8 cellular contexts compared by ENCODE assay signal in the genomic region with DNA sequence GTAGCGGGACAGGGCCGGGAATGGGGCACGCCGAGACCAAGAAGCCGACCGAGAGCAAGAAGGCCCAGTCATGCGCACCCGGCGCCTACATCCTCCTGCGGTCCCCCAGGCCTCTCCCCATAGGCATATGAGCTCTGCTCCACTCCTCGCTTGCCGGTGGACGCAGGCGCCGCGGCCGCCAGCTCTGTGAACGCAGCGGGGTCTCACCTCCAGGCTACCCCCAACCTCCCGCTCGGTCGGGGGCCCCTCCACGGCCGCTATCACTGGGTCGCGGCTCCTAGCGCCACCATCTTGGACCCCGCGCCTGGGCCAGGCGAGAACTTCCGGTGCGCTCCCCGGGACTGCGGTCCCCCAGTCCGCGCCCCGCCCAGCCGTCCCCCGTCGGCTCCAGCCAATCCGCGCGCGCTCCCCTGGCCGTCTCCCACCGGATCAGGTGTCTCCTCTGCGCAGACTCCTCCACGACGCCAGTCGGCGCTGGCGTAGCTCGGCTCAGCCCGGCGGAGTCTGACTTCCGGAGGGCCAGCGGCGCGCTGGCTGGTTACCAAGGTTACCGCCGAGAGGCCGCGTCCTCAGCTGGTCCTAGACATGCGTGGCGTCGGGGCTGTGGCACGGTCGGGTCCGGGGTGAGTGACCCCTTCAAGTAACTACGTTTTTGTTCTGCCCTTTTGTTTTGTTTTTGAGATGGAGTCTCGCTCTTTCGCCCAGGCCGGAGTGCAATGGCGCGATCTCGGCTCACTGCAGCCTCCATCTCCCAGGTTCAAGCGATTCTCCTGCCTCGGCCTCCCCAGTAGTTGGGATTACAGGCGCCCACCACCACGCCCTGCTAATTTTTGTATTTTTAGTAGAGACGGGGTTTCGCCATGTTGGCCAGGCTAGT. TPM values are rescaled to one million over a fixed set of nuclear protein-coding genes. Genes with fewer than 3 reads are reported as not detected.
DNase-seq lines count a peak whose midpoint lies in the region; ATAC-seq and TF ChIP-seq lines count a peak whose summit lies in the region.

TSS of gene ZNF594 (minus strand) at position 328 of the 877 bp plus-strand sequence. CDS start 7,612 bp downstream, outside the sequence.

- intact Hi-C loops in natural killer cell (cut with micrococcal nuclease), result loop anchor here (1.0 to 10.0 kb wide), 2 partner anchors 97 to 228 kb away; partner anchors contain the start of gene NUP88

- DNase-seq in Daoy (ENCODE audit: low read depth) (peak; percentile 99), GM23248 (peak; percentile 98), Kasumi-1 (lab: John Stamatoyannopoulos, UW) (peak; percentile 74 to 76), RPMI7951 (ENCODE audit: low read depth) (peak; percentile 90), fibroblast of peridontal ligament (ENCODE audit: extremely low read depth) (peak; percentile 93), natural killer cell (peak; percentile 97)
- peak; percentile 91 to 95 (median 94) for DNase-seq in stimulated activated naive CD4-positive, alpha-beta T cell (lab: John Stamatoyannopoulos, UW)

- in situ Hi-C loops in GM23248 (cut with MboI), result no loop called here

- peaks cover 10% of the 10 kb centered on the region for H3K9me3 Mint-ChIP-seq in activated T-helper 17 cell treated with anti-CD3 and anti-CD28 coated beads, Interleukin-2, amount 50 U/mL, for 72 hours
- peaks cover 3 to 6% of the 10 kb centered on the region in 2 donors for H3K9me3 Mint-ChIP-seq in natural killer cell

- no peaks in the 10 kb centered on the region for H3K27me3 ChIP-seq in GM23248 (replicated peaks; ENCODE audit: insufficient read depth)

- H3K4me3 ChIP-seq in GM23248, result peak within 1 kb of the TSS; percentile 81

- peaks cover 37% of the 10 kb centered on the region for H3K79me2 ChIP-seq in GM23248 (ENCODE audit: insufficient read depth)

- H2AFZ ChIP-seq in GM23248, result peak within 1 kb of the TSS; percentile 98

- peak within 1 kb of the TSS; percentile 90 for H3K27ac Mint-ChIP-seq in activated T-helper 17 cell treated with anti-CD3 and anti-CD28 coated beads, Interleukin-2, amount 50 U/mL, for 72 hours
- peak within 1 kb of the TSS; percentile 91 to 98 for H3K27ac Mint-ChIP-seq in natural killer cell

- H3K4me1 Mint-ChIP-seq in activated T-helper 17 cell treated with anti-CD3 and anti-CD28 coated beads, Interleukin-2, amount 50 U/mL, for 72 hours, result peaks cover 22% of the 10 kb centered on the region
- peaks cover 35 to 36% of the 10 kb centered on the region in 2 donors for H3K4me1 Mint-ChIP-seq in natural killer cell

- H3K27me3 Mint-ChIP-seq in activated T-helper 17 cell treated with anti-CD3 and anti-CD28 coated beads, Interleukin-2, amount 50 U/mL, for 72 hours, result no peaks in the 10 kb centered on the region
- no peaks in the 10 kb centered on the region for H3K27me3 Mint-ChIP-seq in natural killer cell (ENCODE audit: low read depth in 2 of 2)

- H3F3A ChIP-seq in GM23248 (ENCODE audit: insufficient read depth), result peaks cover 13% of the 10 kb centered on the region; the same call in 1 of the 2 replicates

- peak within 1 kb of the TSS; percentile 86 for H3K9ac ChIP-seq in GM23248

- H3K4me1 ChIP-seq in GM23248 (ENCODE audit: insufficient read depth), result peaks cover 7% of the 10 kb centered on the region; the same call in 1 of the 2 replicates

- no peaks in the 10 kb centered on the region for H3K36me3 ChIP-seq in GM23248 (ENCODE audit: low read depth)

- H3K36me3 Mint-ChIP-seq in activated T-helper 17 cell treated with anti-CD3 and anti-CD28 coated beads, Interleukin-2, amount 50 U/mL, for 72 hours (ENCODE audit: low read depth), result peaks cover 42% of the 10 kb centered on the region
- peaks cover 16% of the 10 kb centered on the region for H3K36me3 Mint-ChIP-seq in natural killer cell

- peak within 1 kb of the TSS; percentile 98 for H3K4me2 ChIP-seq in GM23248 (ENCODE audit: unreplicated experiment)

- peak within 1 kb of the TSS; percentile 58 for H3K27ac ChIP-seq in GM23248

- no peaks in the 10 kb centered on the region for H3K9me2 ChIP-seq in GM23248 (ENCODE audit: insufficient read depth)

- ATAC-seq in activated T-helper 17 cell treated with anti-CD3 and anti-CD28 coated beads, Interleukin-2, amount 50 U/mL, for 72 hours (replicated peaks), result peak; percentile 100
- peak; percentile 98 to 99 (median 98) for ATAC-seq in natural killer cell

- peak; percentile 74 for TF ChIP-seq CTCF in natural killer cell (IDR thresholded peaks at IDR 0.05)

- H4K20me1 ChIP-seq in GM23248 (ENCODE audit: insufficient read depth), result no peaks in the 10 kb centered on the region

- H3K9me3 ChIP-seq in GM23248 (ENCODE audit: low read depth), result peaks cover 3% of the 10 kb centered on the region

- WGBS in GM23248 (ENCODE audit: low coverage in 1 of 2, low lambda C conversion rate in 2 of 2, missing lambda C conversion rate in 2 of 2), 2 experiments, result 1 to 2% methylated on average over 71 to 75 of the region's 82 CpGs

- peak within 1 kb of the TSS; percentile 93 for H3K4me3 Mint-ChIP-seq in activated T-helper 17 cell treated with anti-CD3 and anti-CD28 coated beads, Interleukin-2, amount 50 U/mL, for 72 hours
- H3K4me3 Mint-ChIP-seq in natural killer cell, result peak within 1 kb of the TSS; percentile 95

RNA-seq across cellular contexts. Expression of gene ZNF594, which starts in this region (rescaled TPM):
- total RNA-seq in Daoy (2014; rRNA removed; shearing (Covaris generic)), result 4.5 and 6.5 TPM in 2 replicates
- 5.1 and 6.2 TPM in 2 replicates for total RNA-seq in GM23248 (2014; rRNA removed; shearing (Covaris generic))
- 2.2 and 3.1 TPM in 2 replicates for polyA plus RNA-seq in GM23248 (2016; fragmentation: Nextera tagmentation; extraction: Ambion mirVana)
- 4.4 and 4.7 TPM in 2 replicates for total RNA-seq in RPMI7951 (2014; rRNA removed; shearing (Covaris generic))
- 1 to 10 TPM; 4.7 to 6.3 TPM for total RNA-seq in activated T-helper 17 cell treated with anti-CD3 and anti-CD28 coated beads, Interleukin-2, amount 50 U/mL, for 72 hours
- 1 to 10 TPM; 5.1 to 7.9 (median 6.1) TPM for total RNA-seq in natural killer cell

Comparison
In these comparisons a context has a peak if more than half of its experiments do, and no peak if none do; other contexts are left out.
1. Peak in every context shown above with its lines: DNase-seq, ATAC-seq, H3K4me3 ChIP-seq and H3K27ac ChIP-seq.